27 cellular contexts compared by ENCODE assay signal in the genomic region with DNA sequence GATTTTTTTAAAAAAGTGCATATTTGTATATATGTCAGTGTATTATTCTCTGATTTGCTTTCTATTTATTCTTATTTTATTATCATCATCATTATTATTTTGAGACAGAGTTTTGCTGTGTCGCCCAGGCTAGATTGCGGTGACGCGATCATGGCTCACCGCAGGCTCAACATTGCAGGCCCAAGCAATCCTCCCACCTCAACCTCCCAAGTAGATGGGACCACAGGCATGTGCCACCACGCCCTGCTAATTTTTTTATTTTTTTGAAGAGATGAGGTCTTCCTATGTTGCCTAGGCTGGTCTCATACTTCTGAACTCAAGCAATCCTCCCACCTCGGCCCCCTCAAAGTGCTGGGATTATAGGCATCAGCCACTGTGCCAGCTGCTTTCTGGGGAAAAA. TPM values are rescaled to one million over a fixed set of nuclear protein-coding genes. Genes with fewer than 3 reads are reported as not detected.
DNase-seq lines count a peak whose midpoint lies in the region; ATAC-seq, FAIRE-seq and TF ChIP-seq lines count a peak whose summit lies in the region.
"Had no signal": no experiment of that assay in that cellular context is flagged by ENCODE, and none has a peak within 500 bp of the region (broad histone marks: within the 10 kb centered on the region; RNA-seq: fewer than 3 reads in every experiment).

No MANE protein-coding gene starts in this region.

- ATAC-seq in GM19452 (IDR thresholded peaks at IDR 0.05; ENCODE audit: unreplicated experiment) (no peak), GM21825 (IDR thresholded peaks at IDR 0.05; ENCODE audit: unreplicated experiment) (no peak)
- ATAC-seq: Right ventricle myocardium inferior had no signal

- TF ChIP-seq POLR2A in breast epithelium (IDR thresholded peaks at IDR 0.05): no peak

- H4K20me1 ChIP-seq in mammary epithelial cell (ENCODE audit: insufficient read depth, low read length): no peaks in the 10 kb centered on the region

- no peak overlapping the region for H3K23ac ChIP-seq in neuronal stem cell (ENCODE audit: low read depth, low read length, poor library complexity)

- H3K27ac ChIP-seq in mammary epithelial cell (ENCODE audit: insufficient read depth, low read depth, low read length): no peak overlapping the region
- H3K27ac ChIP-seq in breast epithelium: no peak overlapping the region
- H3K27ac ChIP-seq in SJSA1: peak overlapping the region; percentile 89
- no peak overlapping the region for H3K27ac ChIP-seq in neuronal stem cell (replicated peaks; ENCODE audit: low read length)
- H3K27ac ChIP-seq: PC-9 had no signal

- H2AFZ ChIP-seq in mammary epithelial cell (ENCODE audit: low read depth, low read length) (no peak overlapping the region), neuronal stem cell (ENCODE audit: low read length) (no peak overlapping the region)
- H2AFZ ChIP-seq: PC-9 had no signal

- no peak overlapping the region for H4K91ac ChIP-seq in neuronal stem cell (ENCODE audit: low read depth, low read length, poor library complexity)

- H2AK5ac ChIP-seq in neuronal stem cell (ENCODE audit: low read depth, low read length): no peak overlapping the region

- H3K79me1 ChIP-seq in neuronal stem cell (ENCODE audit: low read depth, low read length): no peaks in the 10 kb centered on the region

- FAIRE-seq in bronchial epithelial cell (lab: Jason Lieb, UNC): no peak
- FAIRE-seq: GM12892, GM19239, HTR-8/SVneo had no signal

- H2BK120ac ChIP-seq in neuronal stem cell (ENCODE audit: low read depth, low read length): no peak overlapping the region

- no peak overlapping the region for H2BK5ac ChIP-seq in neuronal stem cell (ENCODE audit: low read length)

- no peak overlapping the region for H3K4ac ChIP-seq in neuronal stem cell (ENCODE audit: low read length)

- H2BK15ac ChIP-seq in neuronal stem cell (ENCODE audit: low read length): no peak overlapping the region

- no peaks in the 10 kb centered on the region for H3K36me3 ChIP-seq in mammary epithelial cell (ENCODE audit: insufficient read depth, low read length)
- no peaks in the 10 kb centered on the region for H3K36me3 ChIP-seq in breast epithelium
- H3K36me3 ChIP-seq in SJSA1: no peaks in the 10 kb centered on the region
- H3K36me3 ChIP-seq in bronchial epithelial cell (ENCODE audit: control insufficient read depth, insufficient read depth, low read length): no peaks in the 10 kb centered on the region
- no peaks in the 10 kb centered on the region for H3K36me3 ChIP-seq in neuronal stem cell (replicated peaks in 1 of 2; ENCODE audit: control insufficient read depth in 2 of 2, insufficient read depth in 2 of 2, low read length in 2 of 2)
- H3K36me3 ChIP-seq: BE2C had no signal

- H3K4me2 ChIP-seq in mammary epithelial cell (ENCODE audit: insufficient read depth, low read depth, low read length) (no peak overlapping the region), neuronal stem cell (ENCODE audit: insufficient read depth, low read length, poor library complexity, severe bottlenecking) (no peak overlapping the region)
- H3K4me2 ChIP-seq: PC-9 had no signal

- in situ Hi-C loops in mammary epithelial cell (cut with MboI; ENCODE audit: low sequenced_read_pairs in 2 of 2): no loop called here

- no peak overlapping the region for H4K8ac ChIP-seq in neuronal stem cell (ENCODE audit: low read depth, low read length)

- TF ChIP-seq CTCF in mammary epithelial cell (conservative IDR thresholded peaks at IDR 0.05 in 1 of 2, IDR thresholded peaks at IDR 0.05 in 1 of 2; ENCODE audit: extremely low read depth in 1 of 2, insufficient read depth in 1 of 2, low read depth in 1 of 2, low read length in 2 of 2): no peak
- no peak for TF ChIP-seq CTCF in breast epithelium (IDR thresholded peaks at IDR 0.05)
- no peak for TF ChIP-seq CTCF in bronchial epithelial cell (IDR thresholded peaks at IDR 0.05; ENCODE audit: insufficient read depth, low read length, severe bottlenecking)

- no TSS peak for BruUV-seq in mammary epithelial cell (replicated peaks; lab: Mats Ljungman, UMichigan)

- no peak overlapping the region for H3K18ac ChIP-seq in neuronal stem cell (ENCODE audit: low read length)

- H3K27me3 ChIP-seq in mammary epithelial cell (ENCODE audit: insufficient read depth, low read length) (peaks cover 2% of the 10 kb centered on the region), breast epithelium (no peaks in the 10 kb centered on the region), SJSA1 (replicated peaks) (no peaks in the 10 kb centered on the region), bronchial epithelial cell (ENCODE audit: control insufficient read depth, insufficient read depth, low read length) (no peaks in the 10 kb centered on the region), neuronal stem cell (ENCODE audit: control insufficient read depth in 3 of 3, insufficient read depth in 3 of 3, low read depth in 1 of 3, low read length in 3 of 3) (no peaks in the 10 kb centered on the region)
- H3K27me3 ChIP-seq: BE2C had no signal

- dilution Hi-C loops in mammary epithelial cell (cut with HindIII; ENCODE audit: low sequenced_read_pairs): no loop called here

- no peak overlapping the region for H2BK12ac ChIP-seq in neuronal stem cell (ENCODE audit: low read length)

- intact Hi-C loops in mammary epithelial cell (cut with micrococcal nuclease) (no loop called here), breast epithelium (cut with DNase I; ENCODE audit: low total_unique reads) (no loop called here)

- CTCF ChIA-PET in mammary epithelial cell (lab: Charles Lee; ENCODE audit: low non-redundant PET): no interaction called here

- WGBS in mammary epithelial cell (ENCODE audit: low coverage, missing lambda C conversion rate): 79% methylated on average over 7 of the region's 7 CpGs
- no CpG with 5 or more reads among the region's 7 CpGs for WGBS in neuronal stem cell (ENCODE audit: extremely low coverage in 2 of 2, insufficient read length in 2 of 2, insufficient replicate concordance in 1 of 2), 2 donors

- peak; percentile 61 for DNase-seq in mammary epithelial cell
- DNase-seq in breast epithelium (ENCODE audit: low spot score in 2 of 2): no peak
- DNase-seq in SJSA1 (ENCODE audit: low read depth in 1 of 2, low spot score in 2 of 2): peak; percentile 92 to 94
- DNase-seq in bronchial epithelial cell (ENCODE audit: low read depth): peak; percentile 41
- DNase-seq in neuronal stem cell (ENCODE audit: low spot score): no peak
- DNase-seq: 8988T; ACHN; BE2C; CD8-positive, alpha-beta memory T cell; DMS 273 treated with DMSO at 0.1 percent for 48 hours; DMS79; GF-D8; H7; KBM-7; NCI-H1092 treated with DMSO at 0.1 percent for 48 hours; NCI-H1436; NCI-H187 treated with DMSO at 0.1 percent for 48 hours; NCI-H2171 treated with DMSO at 0.1 percent for 48 hours; NCI-H524; NCI-H774; PC-9 had no signal

- H3K14ac ChIP-seq in neuronal stem cell (ENCODE audit: low read length): no peak overlapping the region

- H3K79me2 ChIP-seq in mammary epithelial cell (ENCODE audit: insufficient read depth, low read length): no peaks in the 10 kb centered on the region

- H3K9ac ChIP-seq in mammary epithelial cell (ENCODE audit: insufficient read depth, low read length) (no peak overlapping the region), neuronal stem cell (ENCODE audit: low read depth, low read length, poor library complexity) (no peak overlapping the region)

- H3K4me1 ChIP-seq in mammary epithelial cell (ENCODE audit: insufficient read depth, low read length): no peaks in the 10 kb centered on the region
- no peaks in the 10 kb centered on the region for H3K4me1 ChIP-seq in breast epithelium
- H3K4me1 ChIP-seq in SJSA1 (replicated peaks): peaks cover 46% of the 10 kb centered on the region
- no peaks in the 10 kb centered on the region for H3K4me1 ChIP-seq in neuronal stem cell (ENCODE audit: control insufficient read depth in 2 of 2, insufficient read depth in 1 of 2, low read depth in 1 of 2, low read length in 2 of 2)
- H3K4me1 ChIP-seq: BE2C had no signal

- H3K4me3 ChIP-seq in mammary epithelial cell (replicated peaks in 1 of 3; ENCODE audit: insufficient read depth in 1 of 3, low read depth in 2 of 3, low read length in 3 of 3) (no peak overlapping the region), breast epithelium (no peak overlapping the region), SJSA1 (no peak overlapping the region), bronchial epithelial cell (ENCODE audit: low read depth, low read length) (no peak overlapping the region), neuronal stem cell (ENCODE audit: low read length in 2 of 2) (no peak overlapping the region)
- H3K4me3 ChIP-seq: PC-9 had no signal

- H3K9me3 ChIP-seq in mammary epithelial cell (replicated peaks; ENCODE audit: insufficient read depth, low read length) (no peaks in the 10 kb centered on the region), breast epithelium (no peaks in the 10 kb centered on the region), SJSA1 (replicated peaks) (no peaks in the 10 kb centered on the region), neuronal stem cell (replicated peaks in 1 of 2; ENCODE audit: control insufficient read depth in 2 of 2, insufficient read depth in 1 of 2, low read depth in 1 of 2, low read length in 2 of 2) (no peaks in the 10 kb centered on the region)
- H3K9me3 ChIP-seq: BE2C had no signal

RNA-seq across cellular contexts. Expression of a gene that starts 8.4 kb away (rescaled TPM):
- total RNA-seq in mammary epithelial cell (10 to 100 TPM; 11.2 to 45.5 TPM), breast epithelium (10 to 100 TPM; 40.8 to 43.6 (median 43.6) TPM), bronchial epithelial cell (3.7 and 8.1 TPM in 2 replicates)
- 10.4 TPM for polyA plus RNA-seq in mammary epithelial cell
- 93.1 TPM for polyA minus RNA-seq in mammary epithelial cell
- 34.5 and 39.0 TPM in 2 replicates for total RNA-seq in SJSA1 (2014; rRNA removed; shearing (Covaris generic))
- 63.9 TPM for polyA plus RNA-seq in neuronal stem cell (2013, experiment 1 of 2)
- 64.4 TPM for polyA plus RNA-seq in neuronal stem cell (2013, experiment 2 of 2)

Comparison
In these comparisons a context has a peak if more than half of its experiments do, and no peak if none do; other contexts are left out.
1. DNase-seq: peak in mammary epithelial cell (single experiment), SJSA1 (2 of 2) and bronchial epithelial cell (single experiment); none in breast epithelium (0 of 2) and neuronal stem cell (single experiment).